ENCODE assay signal across 8 cellular contexts in the genomic region with DNA sequence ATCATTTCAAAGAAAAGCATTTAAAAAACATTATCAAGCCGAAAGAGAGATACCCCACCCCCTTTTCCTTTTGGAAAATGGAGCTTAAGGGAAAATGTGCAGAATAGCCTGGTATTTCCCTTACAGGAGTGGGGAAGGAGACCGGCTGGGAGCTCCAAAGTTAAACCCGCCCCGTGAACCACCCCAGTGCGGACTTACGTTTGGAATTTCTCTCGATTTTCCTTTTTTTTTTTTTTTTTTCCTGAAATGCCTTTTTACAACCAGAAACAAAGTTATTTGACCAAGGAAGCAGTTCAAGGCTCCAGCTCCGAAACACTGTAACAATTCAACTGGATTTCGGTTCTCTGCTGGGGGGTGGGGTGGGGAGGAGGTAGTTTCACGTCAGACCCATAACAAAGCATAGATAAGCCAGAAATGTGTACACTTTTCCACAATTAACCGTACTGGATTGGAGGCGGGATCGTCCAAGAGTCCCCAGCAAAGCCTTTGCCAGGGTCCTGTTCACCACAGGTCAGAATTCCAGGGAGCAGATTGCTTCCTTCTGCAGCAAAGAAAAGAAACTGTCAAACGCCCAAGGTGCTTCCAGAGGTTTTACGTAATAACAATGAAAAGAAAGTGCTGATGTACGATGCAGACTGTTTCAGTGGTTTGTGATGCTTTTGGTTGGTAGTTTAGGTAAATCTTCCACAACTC. TPM values are rescaled to one million over a fixed set of nuclear protein-coding genes. Genes with fewer than 3 reads are reported as not detected.
DNase-seq lines count a peak whose midpoint lies in the region; ATAC-seq and TF ChIP-seq lines count a peak whose summit lies in the region.

No MANE protein-coding gene starts in this region.

- no peaks in the 10 kb centered on the region for H3K36me3 ChIP-seq in skeletal muscle satellite cell (ENCODE audit: insufficient read depth, low read length)

- POLR2A ChIA-PET in WTC11 (lab: Charles Lee), result interaction anchor here (0.5 to 1.5 kb wide), 18 partner anchors 9 to 429 kb away, joined by 3 to 47 read pairs (median 4); no protein-coding TSS in a partner anchor

- DNase-seq in NOMO-1 treated with dmso at 0.1 percent for 144 hours (lab: John Stamatoyannopoulos, UW; ENCODE audit: unreplicated experiment) (peak; percentile 35), NOMO-1 (lab: John Stamatoyannopoulos, UW; ENCODE audit: unreplicated experiment in 2 of 2) (no peak), WTC11 (ENCODE audit: low spot score) (no peak), left cardiac atrium (peak; percentile 45), cortex of kidney (lab: John Stamatoyannopoulos, UW) (no peak), hepatic stellate cell (ENCODE audit: low spot score) (no peak), NCI-H510A treated with DMSO at 0.1 percent for 48 hours (lab: John Stamatoyannopoulos, UW) (no peak)

- ATAC-seq in WTC11 (no peak), left cardiac atrium (peak; percentile 4 to 6)

- no peaks in the 10 kb centered on the region for H3K36me3 Mint-ChIP-seq in WTC11

- H3K4me1 Mint-ChIP-seq in WTC11, result peaks cover 76% of the 10 kb centered on the region

- H3K9ac ChIP-seq in skeletal muscle satellite cell (ENCODE audit: low read depth, low read length), result peak overlapping the region; percentile 78

- no peaks in the 10 kb centered on the region for H3K27me3 ChIP-seq in skeletal muscle satellite cell (ENCODE audit: control insufficient read depth, insufficient read depth, low read length)

- H3K4me2 ChIP-seq in skeletal muscle satellite cell (ENCODE audit: low read length), result peak overlapping the region; percentile 92

- no peaks in the 10 kb centered on the region for H3K9me3 Mint-ChIP-seq in WTC11

- peak overlapping the region; percentile 92 for H3K27ac Mint-ChIP-seq in WTC11

- H3K4me3 ChIP-seq in skeletal muscle satellite cell (ENCODE audit: low read length), result peak overlapping the region; percentile 85

- peak overlapping the region; percentile 88 for H3K4me3 Mint-ChIP-seq in WTC11

- H3K4me1 ChIP-seq in skeletal muscle satellite cell (ENCODE audit: control insufficient read depth, insufficient read depth, low read length), result peaks cover 23% of the 10 kb centered on the region

- CTCF ChIA-PET in WTC11 (lab: Charles Lee), result interaction anchor here (0.6 to 1.7 kb wide), 10 partner anchors 8 to 240 kb away, joined by 3 to 15 read pairs (median 6); no protein-coding TSS in a partner anchor

- H3K9me3 ChIP-seq in skeletal muscle satellite cell (replicated peaks; ENCODE audit: low read length), result no peaks in the 10 kb centered on the region

- peaks cover 32% of the 10 kb centered on the region for H3K27me3 Mint-ChIP-seq in WTC11 (ENCODE audit: low read depth)

- intact Hi-C loops in left cardiac atrium (cut with DNase I), result loop anchor here in 1 of 2 donors (1.0 kb wide), 1 partner anchor 12 kb away; no protein-coding TSS in a partner anchor

- TF ChIP-seq CTCF in WTC11 (IDR thresholded peaks at IDR 0.05), result no peak

TF ChIP-seq in WTC11, 78 proteins besides CTCF, POLR2A, EP300 and RAD21:
- no peak for TF ChIP-seq NR3C1 (CRISPR knock-in tag; conservative IDR thresholded peaks at IDR 0.05; ENCODE audit: low read depth)
- no peak for TF ChIP-seq ZNF423 (CRISPR knock-in tag; IDR thresholded peaks at IDR 0.05)
- TF ChIP-seq, protein P1, sequence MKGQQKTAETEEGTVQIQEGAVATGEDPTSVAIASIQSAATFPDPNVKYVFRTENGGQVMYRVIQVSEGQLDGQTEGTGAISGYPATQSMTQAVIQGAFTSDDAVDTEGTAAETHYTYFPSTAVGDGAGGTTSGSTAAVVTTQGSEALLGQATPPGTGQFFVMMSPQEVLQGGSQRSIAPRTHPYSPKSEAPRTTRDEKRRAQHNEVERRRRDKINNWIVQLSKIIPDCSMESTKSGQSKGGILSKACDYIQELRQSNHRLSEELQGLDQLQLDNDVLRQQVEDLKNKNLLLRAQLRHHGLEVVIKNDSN (CRISPR knock-in tag; IDR thresholded peaks at IDR 0.05), result no peak

RNA-seq across cellular contexts. Expression of gene SKIDA1, which starts 6.7 kb away (rescaled TPM):
- total RNA-seq in WTC11 (2021) (9.4 to 12.9 TPM (median 11.8 TPM) in 3 replicates), left cardiac atrium (1 to 10 TPM; 1.9 to 2.0 TPM)
- total RNA-seq in skeletal muscle satellite cell (2012; rRNA removed), result 0.25 and 0.44 TPM in 2 replicates

RNA-seq across cellular contexts. Expression of gene MLLT10, which starts 15.3 kb away (rescaled TPM):
- 52.7 to 60.3 TPM (median 60.1 TPM) in 3 replicates for total RNA-seq in WTC11 (2021)
- 10 to 100 TPM; 26.1 to 30.3 TPM for total RNA-seq in left cardiac atrium
- total RNA-seq in skeletal muscle satellite cell (2012; rRNA removed), result 21.0 and 29.3 TPM in 2 replicates

Comparison
In these comparisons a context has a peak if more than half of its experiments do, and no peak if none do; other contexts are left out.
1. DNase-seq: peak in NOMO-1 treated with dmso at 0.1 percent for 144 hours (single experiment) and left cardiac atrium (single experiment); none in NOMO-1 (0 of 2), WTC11 (single experiment), cortex of kidney (single experiment), hepatic stellate cell (single experiment) and NCI-H510A treated with DMSO at 0.1 percent for 48 hours (single experiment).